In the genomic region with DNA sequence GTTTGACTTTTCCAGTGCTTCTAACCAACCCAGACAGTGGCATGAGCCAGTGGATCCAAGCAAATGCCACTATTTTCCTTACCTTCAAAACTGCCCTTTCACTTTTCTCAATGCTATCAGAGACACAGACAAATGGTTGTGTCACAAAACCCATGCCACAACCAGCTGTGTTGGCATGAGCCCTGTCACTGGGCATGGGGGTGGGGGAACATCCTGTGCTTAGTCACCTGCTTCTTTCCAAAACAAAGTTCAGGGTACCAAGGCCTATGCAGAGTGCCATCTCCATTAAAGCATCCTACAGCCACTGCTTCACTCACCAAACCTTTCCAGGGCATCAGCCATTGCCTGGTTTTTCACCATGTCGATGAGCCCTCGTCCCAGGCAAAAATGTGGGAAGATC, we compare ENCODE assay signal across 28 cellular contexts. TPM values are rescaled to one million over a fixed set of nuclear protein-coding genes. Genes with fewer than 3 reads are reported as not detected.
DNase-seq lines count a peak whose midpoint lies in the region; ATAC-seq, FAIRE-seq and TF ChIP-seq lines count a peak whose summit lies in the region.
"Had no signal": no experiment of that assay in that cellular context is flagged by ENCODE, and none has a peak within 500 bp of the region (broad histone marks: within the 10 kb centered on the region; RNA-seq: fewer than 3 reads in every experiment).

No MANE protein-coding gene starts in this region.

- no peak overlapping the region for H3K4me2 ChIP-seq in mesenchymal stem cell (ENCODE audit: low read length, poor library complexity, severe bottlenecking)

- H3K4ac ChIP-seq in mesenchymal stem cell (ENCODE audit: low read depth in 1 of 2, low read length in 2 of 2), result no peak overlapping the region

- H3K27ac ChIP-seq in mesenchymal stem cell (ENCODE audit: low read length, poor library complexity, severe bottlenecking), result no peak overlapping the region
- no peak overlapping the region for H3K27ac ChIP-seq in small intestine (ENCODE audit: low read depth in 1 of 2, low read length in 1 of 2)
- no peak overlapping the region for H3K27ac ChIP-seq in Peyer's patch
- H3K27ac ChIP-seq: left ventricle myocardium inferior, SK-N-MC, uterus had no signal

- H3K14ac ChIP-seq in mesenchymal stem cell (ENCODE audit: low read length in 2 of 2), result no peak overlapping the region

- H3K27me3 ChIP-seq in mesenchymal stem cell (ENCODE audit: control insufficient read depth in 1 of 2, insufficient read depth in 1 of 2, low read length in 2 of 2) (no peaks in the 10 kb centered on the region), small intestine (ENCODE audit: control insufficient read depth in 2 of 2, insufficient read depth in 2 of 2, low read length in 2 of 2) (no peaks in the 10 kb centered on the region), Peyer's patch (no peaks in the 10 kb centered on the region)
- H3K27me3 ChIP-seq: uterus had no signal

- H3K79me1 ChIP-seq in mesenchymal stem cell (replicated peaks; ENCODE audit: low read length, poor library complexity, severe bottlenecking), result no peaks in the 10 kb centered on the region

- ATAC-seq in activated T-helper 17 cell treated with anti-CD3 and anti-CD28 coated beads, Interleukin-2, amount 50 U/mL, for 72 hours (replicated peaks), result peak; percentile 58
- ATAC-seq in stimulated activated naive CD8-positive, alpha-beta T cell treated with anti-CD3 and anti-CD28 coated beads, Interleukin-15, amount 100 ng/mL, for 72 hours, result peak; percentile 66
- ATAC-seq: activated CD4-positive, CD25-positive, alpha-beta regulatory T cell treated with anti-CD3 and anti-CD28 coated beads, Interleukin-2, amount 50 U/mL, for 24 hours; activated CD8-positive, alpha-beta memory T cell treated with anti-CD3 and anti-CD28 coated beads, Interleukin-2, amount 10 ng/mL, durations not matched to agents 7 days and 5 days; HCT116; naive thymus-derived CD4-positive, alpha-beta T cell had no signal

- no peak overlapping the region for H3K9ac ChIP-seq in mesenchymal stem cell (ENCODE audit: low read length)

- no peak overlapping the region for H2BK12ac ChIP-seq in mesenchymal stem cell (ENCODE audit: low read length in 2 of 2)

- H3K23ac ChIP-seq in mesenchymal stem cell (ENCODE audit: low read length in 2 of 2), result no peak overlapping the region

- H2BK5ac ChIP-seq in mesenchymal stem cell (ENCODE audit: low read depth, low read length, poor library complexity, severe bottlenecking), result no peak overlapping the region

- H3K18ac ChIP-seq in mesenchymal stem cell (ENCODE audit: low read depth in 1 of 2, low read length in 2 of 2), result no peak overlapping the region

- H2AK5ac ChIP-seq in mesenchymal stem cell (ENCODE audit: low read length, severe bottlenecking), result no peak overlapping the region

- no peak for FAIRE-seq in small intestine (lab: Jason Lieb, UNC)
- FAIRE-seq: endometrium, GM12891, HTR-8/SVneo, TTC549 had no signal

- no peak overlapping the region for H3K4me3 Mint-ChIP-seq in activated T-helper 17 cell treated with anti-CD3 and anti-CD28 coated beads, Interleukin-2, amount 50 U/mL, for 72 hours
- no peak overlapping the region for H3K4me3 Mint-ChIP-seq in stimulated activated naive CD8-positive, alpha-beta T cell treated with anti-CD3 and anti-CD28 coated beads, Interleukin-15, amount 100 ng/mL, for 72 hours
- H3K4me3 Mint-ChIP-seq: activated CD8-positive, alpha-beta memory T cell treated with anti-CD3 and anti-CD28 coated beads, Interleukin-2, amount 10 ng/mL, durations not matched to agents 7 days and 5 days; mesothelial cell of epicardium; naive thymus-derived CD4-positive, alpha-beta T cell; T-helper 1 cell treated with Interleukin-12 subunit alpha and Interleukin-12 subunit beta and Interleukin-4 antibody, amounts not matched to agents 30 μg/mL and 1 μg/mL, for 36 hours had no signal

- no peak overlapping the region for H4K91ac ChIP-seq in mesenchymal stem cell (ENCODE audit: low read length)

- peak overlapping the region; percentile 56 for H4K8ac ChIP-seq in mesenchymal stem cell (ENCODE audit: low read length)

- no peak overlapping the region for H2BK15ac ChIP-seq in mesenchymal stem cell (ENCODE audit: low read depth, poor library complexity, severe bottlenecking)

- no peak for TF ChIP-seq POLR2A in Peyer's patch (IDR thresholded peaks at IDR 0.05)

- no peak overlapping the region for H2AFZ ChIP-seq in mesenchymal stem cell (ENCODE audit: low read depth, low read length)

- H3K27me3 Mint-ChIP-seq in activated T-helper 17 cell treated with anti-CD3 and anti-CD28 coated beads, Interleukin-2, amount 50 U/mL, for 72 hours, result no peaks in the 10 kb centered on the region
- H3K27me3 Mint-ChIP-seq in stimulated activated naive CD8-positive, alpha-beta T cell treated with anti-CD3 and anti-CD28 coated beads, Interleukin-15, amount 100 ng/mL, for 72 hours, result no peaks in the 10 kb centered on the region
- H3K27me3 Mint-ChIP-seq: naive thymus-derived CD4-positive, alpha-beta T cell; progenitor cell of endocrine pancreas had no signal

- H3K9me3 ChIP-seq in mesenchymal stem cell (ENCODE audit: control insufficient read depth, low read length) (no peaks in the 10 kb centered on the region), small intestine (ENCODE audit: control insufficient read depth, low read depth) (no peaks in the 10 kb centered on the region), Peyer's patch (no peaks in the 10 kb centered on the region)
- H3K9me3 ChIP-seq: left ventricle myocardium inferior, uterus had no signal

- H3K27ac Mint-ChIP-seq in activated T-helper 17 cell treated with anti-CD3 and anti-CD28 coated beads, Interleukin-2, amount 50 U/mL, for 72 hours, result no peak overlapping the region
- no peak overlapping the region for H3K27ac Mint-ChIP-seq in stimulated activated naive CD8-positive, alpha-beta T cell treated with anti-CD3 and anti-CD28 coated beads, Interleukin-15, amount 100 ng/mL, for 72 hours
- H3K27ac Mint-ChIP-seq: activated CD8-positive, alpha-beta memory T cell treated with anti-CD3 and anti-CD28 coated beads, Interleukin-2, amount 10 ng/mL, durations not matched to agents 7 days and 5 days; mesothelial cell of epicardium; naive thymus-derived CD4-positive, alpha-beta T cell; progenitor cell of endocrine pancreas; T-helper 1 cell treated with Interleukin-12 subunit alpha and Interleukin-12 subunit beta and Interleukin-4 antibody, amounts not matched to agents 30 μg/mL and 1 μg/mL, for 36 hours had no signal

- H3K4me3 ChIP-seq in mesenchymal stem cell (ENCODE audit: insufficient read depth in 1 of 2, low read depth in 1 of 2, low read length in 2 of 2) (no peak overlapping the region), small intestine (ENCODE audit: low read depth in 1 of 2, low read length in 2 of 2) (no peak overlapping the region), Peyer's patch (no peak overlapping the region)
- H3K4me3 ChIP-seq: left ventricle myocardium inferior, SK-N-MC, uterus had no signal

- H3K36me3 Mint-ChIP-seq in activated T-helper 17 cell treated with anti-CD3 and anti-CD28 coated beads, Interleukin-2, amount 50 U/mL, for 72 hours (ENCODE audit: low read depth), result peaks cover 79% of the 10 kb centered on the region

- H3K4me1 Mint-ChIP-seq in activated T-helper 17 cell treated with anti-CD3 and anti-CD28 coated beads, Interleukin-2, amount 50 U/mL, for 72 hours, result no peaks in the 10 kb centered on the region
- no peaks in the 10 kb centered on the region for H3K4me1 Mint-ChIP-seq in stimulated activated naive CD8-positive, alpha-beta T cell treated with anti-CD3 and anti-CD28 coated beads, Interleukin-15, amount 100 ng/mL, for 72 hours
- H3K4me1 Mint-ChIP-seq: activated CD8-positive, alpha-beta memory T cell treated with anti-CD3 and anti-CD28 coated beads, Interleukin-2, amount 10 ng/mL, durations not matched to agents 7 days and 5 days; mesothelial cell of epicardium had no signal

- peaks cover 27 to 99% of the 10 kb centered on the region in 2 experiments for H3K36me3 ChIP-seq in mesenchymal stem cell (ENCODE audit: control insufficient read depth in 1 of 2, insufficient read depth in 2 of 2, low read depth in 1 of 2, low read length in 2 of 2)
- H3K36me3 ChIP-seq in small intestine (ENCODE audit: control insufficient read depth in 2 of 2, insufficient read depth in 2 of 2, low read length in 2 of 2), result peaks cover 2 to 16% of the 10 kb centered on the region in 2 donors
- H3K36me3 ChIP-seq in Peyer's patch, result peaks cover 0 to 88% (median 0%) of the 10 kb centered on the region in 3 donors
- H3K36me3 ChIP-seq: uterus had no signal

- H3K4me1 ChIP-seq in mesenchymal stem cell (ENCODE audit: control insufficient read depth, insufficient read depth, low read depth, low read length) (peaks cover 3% of the 10 kb centered on the region), small intestine (ENCODE audit: control insufficient read depth in 2 of 2, insufficient read depth in 1 of 2, low read depth in 1 of 2, low read length in 1 of 2) (no peaks in the 10 kb centered on the region), Peyer's patch (no peaks in the 10 kb centered on the region)
- H3K4me1 ChIP-seq: uterus had no signal

- WGBS in mesenchymal stem cell, result no CpG with 5 or more reads among the region's 2 CpGs
- WGBS in small intestine, 3 donors, result 98% methylated on average over 2 of the region's 2 CpGs

- no peak for TF ChIP-seq CTCF in Peyer's patch (IDR thresholded peaks at IDR 0.05)

- no peak overlapping the region for H2BK120ac ChIP-seq in mesenchymal stem cell (ENCODE audit: low read depth, low read length)

- H3K9me3 Mint-ChIP-seq in activated T-helper 17 cell treated with anti-CD3 and anti-CD28 coated beads, Interleukin-2, amount 50 U/mL, for 72 hours, result no peaks in the 10 kb centered on the region
- H3K9me3 Mint-ChIP-seq in stimulated activated naive CD8-positive, alpha-beta T cell treated with anti-CD3 and anti-CD28 coated beads, Interleukin-15, amount 100 ng/mL, for 72 hours, result no peaks in the 10 kb centered on the region
- H3K9me3 Mint-ChIP-seq: mesothelial cell of epicardium; naive thymus-derived CD4-positive, alpha-beta T cell; T-helper 1 cell treated with Interleukin-12 subunit alpha and Interleukin-12 subunit beta and Interleukin-4 antibody, amounts not matched to agents 30 μg/mL and 1 μg/mL, for 36 hours had no signal

- DNase-seq in stimulated activated CD4-positive, alpha-beta T cell treated with anti-CD3 and anti-CD28 coated beads, Interleukin-15, amount 100 ng/mL, for 24 hours, result peak; percentile 35
- no peak for DNase-seq in stimulated activated CD4-positive, alpha-beta T cell treated with anti-CD3 and anti-CD28 coated beads, Interleukin-12 subunit alpha, Interleukin-12 subunit beta, amount 100 ng/mL, for 4 hours
- DNase-seq in mesenchymal stem cell (no peak), small intestine (no peak), Peyer's patch (no peak)
- peak in 1 of 2 donors; percentile 18 for DNase-seq in stimulated activated naive CD8-positive, alpha-beta T cell treated with anti-CD3 and anti-CD28 coated beads, Interleukin-15, amount 100 ng/mL, for 72 hours
- DNase-seq: activated CD8-positive, alpha-beta memory T cell treated with anti-CD3 and anti-CD28 coated beads, Interleukin-2, amount 10 ng/mL, durations not matched to agents 7 days and 5 days; dermis blood vessel endothelial cell; hypothalamus; KG1; left ventricle myocardium inferior; naive thymus-derived CD4-positive, alpha-beta T cell; NCI-H1417 treated with DMSO at 0.1 percent for 48 hours; NCI-H345; NCI-H82; stimulated activated naive CD4-positive, alpha-beta T cell treated with Interleukin-2 at 50 U/mL for 16 hours; uterus had no signal

RNA-seq across cellular contexts. Expression of gene NIPSNAP3B, which starts 30.1 kb away (rescaled TPM):
- total RNA-seq in activated T-helper 17 cell treated with anti-CD3 and anti-CD28 coated beads, Interleukin-2, amount 50 U/mL, for 72 hours, result 1 to 10 TPM in 1 of 2 donors, under 1 TPM in 1; 0.48 to 1.6 TPM
- 0.51 TPM for polyA plus RNA-seq in mesenchymal stem cell (2013, experiment 1 of 2)
- 0.52 TPM for polyA plus RNA-seq in mesenchymal stem cell (2013, experiment 2 of 2)
- polyA plus RNA-seq in small intestine, result 1 to 10 TPM in 1 of 3 donors, under 1 TPM in 1, not detected in 1; 0.67 to 1.1 TPM
- total RNA-seq in Peyer's patch, result 1 to 10 TPM in 3 of 4 donors, not detected in 1; 1.6 to 9.9 (median 3.9) TPM

RNA-seq across cellular contexts. Expression of gene NIPSNAP3A, which starts 46.6 kb away (rescaled TPM):
- total RNA-seq in activated T-helper 17 cell treated with anti-CD3 and anti-CD28 coated beads, Interleukin-2, amount 50 U/mL, for 72 hours, result 10 to 100 TPM in 1 of 2 donors, 1 to 10 TPM in 1; 7.1 to 10.3 TPM
- 18.9 TPM for polyA plus RNA-seq in mesenchymal stem cell (2013, experiment 1 of 2)
- polyA plus RNA-seq in mesenchymal stem cell (2013, experiment 2 of 2), result 21.5 TPM
- polyA plus RNA-seq in small intestine, result 10 to 100 TPM; 26.5 to 39.6 (median 31.1) TPM
- 10 to 100 TPM in 3 of 4 donors, 1 to 10 TPM in 1; 7.9 to 30.5 (median 17.6) TPM for total RNA-seq in Peyer's patch
